In genomic region chr12:55472297-55472696, GRCh38 we compare ENCODE assay signal across 34 cellular contexts. TPM values are rescaled to one million over a fixed set of nuclear protein-coding genes. Genes with fewer than 3 reads are reported as not detected.
"Had no signal": no experiment of that assay in that cellular context is flagged by ENCODE, and none has a peak within 500 bp of the region (broad histone marks: within the 10 kb centered on the region; RNA-seq: fewer than 3 reads in every experiment).

No MANE protein-coding gene starts in this region.

- H3K4me3 Mint-ChIP-seq: stimulated activated effector memory CD8-positive, alpha-beta T cell treated with anti-CD3 and anti-CD28 coated beads, Interleukin-12 subunit alpha, Interleukin-12 subunit beta, amount 100 ng/mL, for 72 hours; stimulated activated memory B cell treated with anti-CD40 and anti-IgM and Interleukin-4, amounts not matched to agents 10 μg/mL and 1 μg/mL and 100 μg/mL, for 72 hours; stimulated activated naive B cell treated with anti-CD40 and anti-IgM and Interleukin-4, amounts not matched to agents 10 μg/mL and 1 μg/mL and 100 μg/mL, for 72 hours; stimulated activated naive CD8-positive, alpha-beta T cell treated with anti-CD3 and anti-CD28 coated beads, Interleukin-15, amount 100 ng/mL, for 72 hours; stimulated activated naive CD8-positive, alpha-beta T cell treated with anti-CD3 and anti-CD28 coated beads, Interleukin-15, Interleukin-2, amounts not matched to agents 100 ng/mL and 50 ng/mL, for 24 hours; type B pancreatic cell had no signal

- DNase-seq: stimulated activated CD4-positive, alpha-beta T cell treated with anti-CD3 and anti-CD28 coated beads, Interleukin-2, amount 100 ng/mL, for 48 hours; stimulated activated CD4-positive, alpha-beta T cell treated with anti-CD3 and anti-CD28 coated beads, Interleukin-4, amount 100 ng/mL, for 1 hour; stimulated activated CD4-positive, alpha-beta T cell treated with anti-CD3 and anti-CD28 coated beads, Interleukin-4, amount 100 ng/mL, for 24 hours; stimulated activated CD4-positive, alpha-beta T cell treated with anti-CD3 and anti-CD28 coated beads, Interleukin-4, amount 100 ng/mL, for 4 hours; stimulated activated CD8-positive, alpha-beta memory T cell treated with anti-CD3 and anti-CD28 coated beads, Interleukin-4, amount 100 ng/mL, for 48 hours; stimulated activated naive B cell treated with anti-CD40 and anti-IgM and Interleukin-4, amounts not matched to agents 10 μg/mL and 1 μg/mL and 100 μg/mL, for 72 hours; stimulated activated naive CD4-positive, alpha-beta T cell; stimulated activated naive CD4-positive, alpha-beta T cell treated with Interleukin-2 at 50 U/mL for 16 hours; stimulated activated naive CD8-positive, alpha-beta T cell treated with anti-CD3 and anti-CD28 coated beads, Interleukin-15, amount 100 ng/mL, for 72 hours; stimulated activated naive CD8-positive, alpha-beta T cell treated with anti-CD3 and anti-CD28 coated beads, Interleukin-15, Interleukin-2, amounts not matched to agents 100 U/mL and 50 U/mL, for 24 hours; stomach; substantia nigra; testis; thyroid gland; tibial artery; transverse colon; trophoblast cell; upper lobe of right lung; uterus had no signal

- H3K27ac ChIP-seq: stomach, suprapubic skin, testis, thoracic aorta, thyroid gland, tibial artery, tibial nerve, transverse colon, upper lobe of left lung, upper lobe of right lung, uterus, vagina had no signal

- H3K4me3 ChIP-seq: stomach, suprapubic skin, testis, thoracic aorta, thyroid gland, tibial artery, tibial nerve, transverse colon, upper lobe of left lung, upper lobe of right lung, uterus, vagina had no signal

- H3K27ac Mint-ChIP-seq: stimulated activated effector memory CD8-positive, alpha-beta T cell treated with anti-CD3 and anti-CD28 coated beads, Interleukin-12 subunit alpha, Interleukin-12 subunit beta, amount 100 ng/mL, for 72 hours; stimulated activated memory B cell treated with anti-CD40 and anti-IgM and Interleukin-4, amounts not matched to agents 10 μg/mL and 1 μg/mL and 100 μg/mL, for 72 hours; stimulated activated naive B cell treated with anti-CD40 and anti-IgM and Interleukin-4, amounts not matched to agents 10 μg/mL and 1 μg/mL and 100 μg/mL, for 72 hours; stimulated activated naive CD8-positive, alpha-beta T cell treated with anti-CD3 and anti-CD28 coated beads, Interleukin-15, amount 100 ng/mL, for 72 hours; stimulated activated naive CD8-positive, alpha-beta T cell treated with anti-CD3 and anti-CD28 coated beads, Interleukin-15, Interleukin-2, amounts not matched to agents 100 ng/mL and 50 ng/mL, for 24 hours; type B pancreatic cell had no signal

- H3K27me3 ChIP-seq: stomach, suprapubic skin, testis, thyroid gland, tibial artery, tibial nerve, transverse colon, upper lobe of left lung, upper lobe of right lung, uterus, vagina had no signal

- ATAC-seq: stimulated activated effector memory CD8-positive, alpha-beta T cell treated with anti-CD3 and anti-CD28 coated beads, Interleukin-12 subunit alpha, Interleukin-12 subunit beta, amount 100 ng/mL, for 72 hours; stimulated activated memory B cell treated with anti-CD40 and anti-IgM and Interleukin-4, amounts not matched to agents 10 μg/mL and 1 μg/mL and 100 μg/mL, for 72 hours; stimulated activated naive B cell treated with anti-CD40 and anti-IgM and Interleukin-4, amounts not matched to agents 10 μg/mL and 1 μg/mL and 100 μg/mL, for 72 hours; stimulated activated naive CD8-positive, alpha-beta T cell treated with anti-CD3 and anti-CD28 coated beads, Interleukin-15, amount 100 ng/mL, for 72 hours; stimulated activated naive CD8-positive, alpha-beta T cell treated with anti-CD3 and anti-CD28 coated beads, Interleukin-15, Interleukin-2, amounts not matched to agents 100 U/mL and 50 U/mL, for 24 hours; upper lobe of right lung had no signal

- H3K27me3 Mint-ChIP-seq: stimulated activated memory B cell treated with anti-CD40 and anti-IgM and Interleukin-4, amounts not matched to agents 10 μg/mL and 1 μg/mL and 100 μg/mL, for 72 hours; stimulated activated naive B cell treated with anti-CD40 and anti-IgM and Interleukin-4, amounts not matched to agents 10 μg/mL and 1 μg/mL and 100 μg/mL, for 72 hours; type B pancreatic cell had no signal

- H3K9me3 ChIP-seq: stomach, suprapubic skin, testis, thoracic aorta, thyroid gland, tibial artery, tibial nerve, transverse colon, upper lobe of left lung, upper lobe of right lung, uterus, vagina had no signal

- H3K4me1 Mint-ChIP-seq: stimulated activated effector memory CD8-positive, alpha-beta T cell treated with anti-CD3 and anti-CD28 coated beads, Interleukin-12 subunit alpha, Interleukin-12 subunit beta, amount 100 ng/mL, for 72 hours; stimulated activated naive CD8-positive, alpha-beta T cell treated with anti-CD3 and anti-CD28 coated beads, Interleukin-15, amount 100 ng/mL, for 72 hours had no signal

- H3K4me1 ChIP-seq: stomach, suprapubic skin, testis, thyroid gland, tibial artery, tibial nerve, transverse colon, upper lobe of left lung, upper lobe of right lung, uterus, vagina had no signal

- H3K36me3 Mint-ChIP-seq: stimulated activated effector memory CD8-positive, alpha-beta T cell treated with anti-CD3 and anti-CD28 coated beads, Interleukin-12 subunit alpha, Interleukin-12 subunit beta, amount 100 ng/mL, for 72 hours; stimulated activated memory B cell treated with anti-CD40 and anti-IgM and Interleukin-4, amounts not matched to agents 10 μg/mL and 1 μg/mL and 100 μg/mL, for 72 hours; type B pancreatic cell had no signal

- FAIRE-seq: urothelium cell line had no signal

- H3K36me3 ChIP-seq: stomach, suprapubic skin, thoracic aorta, thyroid gland, tibial artery, tibial nerve, transverse colon, upper lobe of left lung, upper lobe of right lung, uterus, vagina had no signal

RNA-seq across cellular contexts. Expression of gene OR6C70, which starts 2.4 kb away (rescaled TPM):
- total RNA-seq: stomach, subcutaneous adipose tissue, suprapubic skin, temporal lobe, testis, thoracic aorta, thyroid gland, tibial nerve, transverse colon, upper lobe of left lung, upper lobe of right lung, ureter, urinary bladder, uterus, vagina had no signal
- polyA plus RNA-seq: stomach, thymus, urinary bladder had no signal

RNA-seq across cellular contexts. Expression of gene OR6C68, which starts 19.9 kb away (rescaled TPM):
- total RNA-seq: stomach, subcutaneous adipose tissue, suprapubic skin, temporal lobe, testis, thoracic aorta, thyroid gland, tibial nerve, transverse colon, upper lobe of left lung, upper lobe of right lung, ureter, urinary bladder, uterus, vagina had no signal
- polyA plus RNA-seq: stomach, thymus, urinary bladder had no signal

RNA-seq across cellular contexts. Expression of gene OR6C2, which starts 28.4 kb away (rescaled TPM):
- total RNA-seq: stomach, subcutaneous adipose tissue, temporal lobe, thoracic aorta, thyroid gland, tibial nerve, upper lobe of right lung, uterus, vagina had no signal
- polyA plus RNA-seq: stomach, thymus, urinary bladder had no signal

RNA-seq across cellular contexts. Expression of gene OR6C76, which starts 46.2 kb away (rescaled TPM):
- total RNA-seq: stomach, subcutaneous adipose tissue, suprapubic skin, temporal lobe, testis, thoracic aorta, thyroid gland, tibial nerve, transverse colon, upper lobe of left lung, upper lobe of right lung, ureter, urinary bladder, uterus, vagina had no signal
- polyA plus RNA-seq: stomach, thymus, urinary bladder had no signal
